Comparison of ENCODE assay signal across 25 cellular contexts in the genomic region with DNA sequence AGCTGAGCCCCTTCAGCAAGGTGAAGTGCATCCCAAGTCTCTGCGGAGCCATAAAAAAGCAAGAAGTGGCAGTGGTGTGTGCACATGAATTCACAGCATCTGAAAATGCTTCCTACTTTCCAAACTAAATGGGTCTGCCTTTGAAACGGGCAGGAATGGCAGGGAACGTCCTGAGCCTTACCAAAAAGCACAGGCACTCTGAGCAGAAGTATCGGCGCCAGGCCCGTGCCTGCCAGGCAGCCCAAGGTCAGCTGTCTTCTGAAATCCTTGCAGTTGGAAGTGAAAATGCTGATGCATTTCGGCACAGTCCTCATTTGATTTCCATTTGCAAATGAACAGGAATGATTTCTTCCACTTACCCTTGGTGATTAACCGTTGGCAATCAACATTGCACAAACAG. TPM values are rescaled to one million over a fixed set of nuclear protein-coding genes. Genes with fewer than 3 reads are reported as not detected.
DNase-seq lines count a peak whose midpoint lies in the region; ATAC-seq, FAIRE-seq and TF ChIP-seq lines count a peak whose summit lies in the region.
"Had no signal": no experiment of that assay in that cellular context is flagged by ENCODE, and none has a peak within 500 bp of the region (broad histone marks: within the 10 kb centered on the region; RNA-seq: fewer than 3 reads in every experiment).

No MANE protein-coding gene starts in this region.

- TF ChIP-seq RAD21 in K562 (CRISPR knock-in tag; conservative IDR thresholded peaks at IDR 0.05 in 1 of 2, IDR thresholded peaks at IDR 0.05 in 1 of 2), result no peak

- H3K27ac ChIP-seq in K562 (ENCODE audit: extremely low read depth, low read depth, low read length) (no peak overlapping the region), upper lobe of right lung (no peak overlapping the region)
- H3K27ac ChIP-seq: A549; BLaER1 treated with 17β-estradiol and CSF1 and Interleukin-3, amounts not matched to agents 10 nM and 100 nM had no signal

- H2AFZ ChIP-seq in K562 (ENCODE audit: low read depth, low read length), result no peak overlapping the region

- H3K4me2 ChIP-seq in K562 (ENCODE audit: insufficient read depth, low read length), result no peak overlapping the region
- H3K4me2 ChIP-seq: A549 had no signal

- no peak for TF ChIP-seq CTCF in K562 (IDR thresholded peaks at IDR 0.05 in 2 of 3, conservative IDR thresholded peaks at IDR 0.05 in 1 of 3; ENCODE audit: insufficient read depth in 2 of 3, low read depth in 1 of 3, low read length in 3 of 3)
- TF ChIP-seq CTCF in upper lobe of right lung (IDR thresholded peaks at IDR 0.05), result no peak

- H4K20me1 ChIP-seq in K562 (replicated peaks; ENCODE audit: control insufficient read depth, insufficient read depth, low read length), result no peaks in the 10 kb centered on the region
- H4K20me1 ChIP-seq: BLaER1 treated with 17β-estradiol and CSF1 and Interleukin-3, amounts not matched to agents 10 nM and 100 nM had no signal

- in situ Hi-C loops in K562 (cut with MboI), result loop anchor here (10.0 kb wide), 1 partner anchor 767 kb away; no protein-coding TSS in a partner anchor

- 5% methylated on average over 8 of the region's 8 CpGs for WGBS in K562 (ENCODE audit: insufficient coverage, low coverage, missing lambda C conversion rate)

- no peak for TF ChIP-seq POLR2A in K562 (conservative IDR thresholded peaks at IDR 0.05)

- intact Hi-C loops in K562 (cut with micrococcal nuclease) (loop anchor here (10.0 kb wide), 1 partner anchor 153 kb away; no protein-coding TSS in a partner anchor), upper lobe of right lung (cut with DNase I) (no loop called here)

- H3K79me2 ChIP-seq in K562 (ENCODE audit: control insufficient read depth, insufficient read depth, low read length), result no peaks in the 10 kb centered on the region

- ATAC-seq in K562 (no peak), upper lobe of right lung (no peak), HG03280 (IDR thresholded peaks at IDR 0.05; ENCODE audit: unreplicated experiment) (no peak)
- ATAC-seq: A549 had no signal

- H3K36me3 ChIP-seq in K562 (ENCODE audit: control insufficient read depth, insufficient read depth, low read length) (no peaks in the 10 kb centered on the region), upper lobe of right lung (no peaks in the 10 kb centered on the region)
- H3K36me3 ChIP-seq: BE2C; BLaER1 treated with 17β-estradiol and CSF1 and Interleukin-3, amounts not matched to agents 10 nM and 100 nM; HAP-1 had no signal

- CTCF ChIA-PET in K562 (lab: Yijun Ruan, JAX; ENCODE audit: low intra/inter-chr PET ratio), result no interaction called here

- DNase-seq in NCI-H1436 (lab: John Stamatoyannopoulos, UW) (peak; percentile 47), NCI-H1436 treated with DMSO at 0.1 percent for 48 hours (lab: John Stamatoyannopoulos, UW) (no peak), NCI-H187 treated with DMSO at 0.1 percent for 48 hours (lab: John Stamatoyannopoulos, UW) (peak; percentile 63), K562 (ENCODE audit: extremely low read depth in 1 of 4, low spot score in 3 of 4) (no peak), upper lobe of right lung (peak; percentile 13), hepatic stellate cell (ENCODE audit: low spot score) (no peak)
- DNase-seq: 8988T; ACHN; AML-193; BE2C; CD4-positive, alpha-beta T cell; CD8-positive, alpha-beta memory T cell; DMS 273 treated with DMSO at 0.1 percent for 48 hours; DND-41; GOT3; HFFc6 had no signal

- POLR2A ChIA-PET in K562 (lab: Yijun Ruan, JAX), result interaction anchor here (0.5 to 0.7 kb wide), 2 partner anchors 15 to 330 kb away, joined by 3 read pairs; no protein-coding TSS in a partner anchor

- TF ChIP-seq EP300 in K562 (IDR thresholded peaks at IDR 0.05; ENCODE audit: low read length), result no peak

- no peaks in the 10 kb centered on the region for H3K4me1 ChIP-seq in K562 (replicated peaks in 1 of 2; ENCODE audit: control insufficient read depth in 2 of 2, insufficient read depth in 2 of 2, low read length in 2 of 2)
- H3K4me1 ChIP-seq in upper lobe of right lung, result no peaks in the 10 kb centered on the region
- H3K4me1 ChIP-seq: A549; BE2C; BLaER1 treated with 17β-estradiol and CSF1 and Interleukin-3, amounts not matched to agents 10 nM and 100 nM; HAP-1 had no signal

- FAIRE-seq in K562 (lab: Jason Lieb, UNC), result no peak
- FAIRE-seq: A549, D721Med, G401.6, GM12892, H54 had no signal

- H3K9ac ChIP-seq in K562 (ENCODE audit: insufficient read depth in 1 of 2, low read depth in 2 of 2, low read length in 2 of 2), result no peak overlapping the region
- H3K9ac ChIP-seq: BLaER1 treated with 17β-estradiol and CSF1 and Interleukin-3, amounts not matched to agents 10 nM and 100 nM had no signal

- no peaks in the 10 kb centered on the region for H3K9me1 ChIP-seq in K562 (ENCODE audit: control insufficient read depth, insufficient read depth, low read length)

- H3K27me3 ChIP-seq in K562 (ENCODE audit: control insufficient read depth in 2 of 2, insufficient read depth in 2 of 2, low read length in 2 of 2) (peaks cover 68 to 75% of the 10 kb centered on the region in 2 experiments), upper lobe of right lung (no peaks in the 10 kb centered on the region)

- H3K4me3 ChIP-seq in K562 (no peak overlapping the region), upper lobe of right lung (no peak overlapping the region)
- H3K4me3 ChIP-seq: A549; BLaER1 treated with 17β-estradiol and CSF1 and Interleukin-3, amounts not matched to agents 10 nM and 100 nM; HAP-1 had no signal

- H3K9me3 ChIP-seq in K562 (replicated peaks; ENCODE audit: control insufficient read depth, insufficient read depth, low read depth, low read length) (peaks cover 7% of the 10 kb centered on the region; the same call in 1 of the 2 replicates), upper lobe of right lung (no peaks in the 10 kb centered on the region)
- H3K9me3 ChIP-seq: BE2C, HAP-1 had no signal

- no TSS peak for BruUV-seq in K562 (replicated peaks; lab: Mats Ljungman, UMichigan)

TF ChIP-seq in K562, 482 proteins besides CTCF, POLR2A, EP300 and RAD21:
- TF ChIP-seq C11orf30 (IDR thresholded peaks at IDR 0.05; ENCODE audit: low read depth) (no peak), ZBTB1 (CRISPR knock-in tag; IDR thresholded peaks at IDR 0.05; ENCODE audit: borderline replicate concordance, low read depth) (0 out of 2 replicates have a peak, but pooled peaks have one; percentile 24)

RNA-seq across cellular contexts. Expression of gene MNX1, which starts 47.6 kb away (rescaled TPM):
- 6.6 and 8.7 TPM in 2 replicates for total RNA-seq in K562 (2011; cell fraction: chromatin; rRNA removed; ENCODE audit: low replicate concordance)
- total RNA-seq in K562 (2011; cell fraction: nucleolus; rRNA removed), result 4.3 and 5.3 TPM in 2 replicates
- 5.3 and 5.4 TPM in 2 replicates for total RNA-seq in K562 (2011; cell fraction: nucleoplasm; rRNA removed)
- total RNA-seq in K562 (2014; rRNA removed) (5.3 TPM in 2 replicates), K562 (2014; rRNA removed; fragmentation: Illumina TruSeq; extraction: Trizol) (1.4 and 1.8 TPM in 2 replicates), K562 (2015; rRNA removed; fragmentation: Illumina TruSeq; extraction: Trizol) (2.1 and 2.2 TPM in 2 replicates), K562 (2021) (8.0 and 9.5 TPM in 2 replicates), upper lobe of right lung (0.93 TPM)
- polyA plus RNA-seq in K562 (2011; rRNA removed) (0.98 and 1.2 TPM in 2 replicates), K562 (2014; fragmentation: Illumina TruSeq; extraction: Trizol) (1.1 and 1.7 TPM in 2 replicates), K562 (2014; fragmentation: Nextera tagmentation; extraction: Ambion mirVana) (under 1 TPM; 0.15 to 0.25 TPM), K562 (2014; rRNA removed) (4.0 and 5.9 TPM in 2 replicates)
- 0.62 and 1.2 TPM in 2 replicates for polyA plus RNA-seq in K562 (2011; cell fraction: cytosol; rRNA removed)
- 6.0 and 6.7 TPM in 2 replicates for polyA plus RNA-seq in K562 (2011; cell fraction: nucleus; rRNA removed)
- polyA plus RNA-seq in K562 (2012), result 2.7 and 7.8 TPM in 2 replicates
- 0.66 and 0.84 TPM in 2 replicates for polyA minus RNA-seq in K562 (2011; rRNA and poly(A)+ RNA removed)
- 2.5 TPM in 1 of 2 replicates, not detected in the other for polyA minus RNA-seq in K562 (2011; cell fraction: cytosol; rRNA and poly(A)+ RNA removed)
- polyA minus RNA-seq in K562 (2011; cell fraction: nucleus; rRNA and poly(A)+ RNA removed), result 3.2 and 4.3 TPM in 2 replicates
- total RNA-seq: CD8-positive, alpha-beta memory T cell; HFFc6 had no signal
- polyA plus RNA-seq: CD14-positive monocyte; CD8-positive, alpha-beta memory T cell had no signal

Comparison
In these comparisons a context has a peak if more than half of its experiments do, and no peak if none do; other contexts are left out.
1. DNase-seq: peak in NCI-H1436 (single experiment), NCI-H187 treated with DMSO at 0.1 percent for 48 hours (single experiment) and upper lobe of right lung (single experiment); none in NCI-H1436 treated with DMSO at 0.1 percent for 48 hours (single experiment), K562 (0 of 4) and hepatic stellate cell (single experiment).